29 cellular contexts compared by ENCODE assay signal in the genomic region with DNA sequence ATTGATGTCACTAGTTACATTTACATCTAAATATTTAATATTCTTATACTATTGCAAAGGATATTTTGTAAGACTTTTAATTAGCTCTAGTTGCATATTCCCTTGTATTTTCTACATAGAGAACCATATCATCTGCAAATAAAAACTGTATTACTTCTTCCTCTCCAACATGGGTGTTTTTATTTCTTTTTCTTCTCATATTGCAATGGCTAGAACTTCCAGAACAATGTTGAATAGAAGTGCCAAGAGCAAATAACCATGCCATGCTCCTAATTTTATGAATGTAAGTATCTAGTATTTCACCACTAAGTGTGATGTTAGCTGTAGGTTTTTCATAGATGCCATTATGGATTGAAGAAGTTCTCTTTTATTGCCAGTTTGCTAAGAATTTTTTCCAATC.
"Had no signal": no experiment of that assay in that cellular context is flagged by ENCODE, and none has a peak within 500 bp of the region (broad histone marks: within the 10 kb centered on the region; RNA-seq: fewer than 3 reads in every experiment).

No MANE protein-coding gene starts in this region.

- H3K4me3 ChIP-seq: colonic mucosa, coronary artery, dorsolateral prefrontal cortex, esophagus muscularis mucosa, esophagus squamous epithelium, gastrocnemius medialis, gastroesophageal sphincter, heart left ventricle, heart right ventricle, hepatocyte had no signal

- H3K36me3 ChIP-seq: colonic mucosa, esophagus muscularis mucosa, esophagus squamous epithelium, gastrocnemius medialis, gastroesophageal sphincter, heart left ventricle, heart right ventricle had no signal

- H3K27ac ChIP-seq: colonic mucosa, coronary artery, epithelial cell of prostate, esophagus muscularis mucosa, esophagus squamous epithelium, foreskin keratinocyte, gastrocnemius medialis, gastroesophageal sphincter, heart left ventricle, heart right ventricle, hepatocyte had no signal

- FAIRE-seq: endometrium, endothelial cell of umbilical vein, frontal cortex had no signal

- H2AFZ ChIP-seq: hepatocyte had no signal

- H3K4me1 ChIP-seq: colonic mucosa, esophagus squamous epithelium, foreskin keratinocyte, gastroesophageal sphincter, heart left ventricle, heart right ventricle had no signal

- H3K27me3 ChIP-seq: colonic mucosa, dorsolateral prefrontal cortex, heart left ventricle, hepatocyte had no signal

- DNase-seq: colonic mucosa; cortex of kidney; dermis blood vessel endothelial cell; dorsolateral prefrontal cortex; effector CD4-positive, alpha-beta T cell; effector CD8-positive, alpha-beta T cell; effector memory CD4-positive, alpha-beta T cell; effector memory CD8-positive, alpha-beta T cell; endodermal cell; erythroblast; esophagus squamous epithelium; foreskin fibroblast; foreskin keratinocyte; foreskin melanocyte; gastrocnemius medialis; glutamatergic neuron; head of caudate nucleus; heart left ventricle; heart right ventricle had no signal

- H3K27ac Mint-ChIP-seq: dendritic cell treated with granulocyte-macrophage colony-stimulating factor and Interleukin-4, amounts not matched to agents 40 ng/mL and 50 ng/mL, for 4 days; effector memory CD8-positive, alpha-beta T cell; endodermal cell had no signal

- H3K4me2 ChIP-seq: hepatocyte had no signal

- H3K4me3 Mint-ChIP-seq: dendritic cell treated with granulocyte-macrophage colony-stimulating factor and Interleukin-4, amounts not matched to agents 40 ng/mL and 50 ng/mL, for 4 days; effector memory CD8-positive, alpha-beta T cell; endodermal cell had no signal

- H3K9me3 ChIP-seq: colonic mucosa had no signal

- ATAC-seq: effector memory CD8-positive, alpha-beta T cell; esophagus mucosa; foreskin keratinocyte; gastrocnemius medialis; gastroesophageal sphincter; heart left ventricle; heart right ventricle had no signal

- H3K79me2 ChIP-seq: hepatocyte had no signal
